8 cellular contexts compared by ENCODE assay signal in the genomic region with DNA sequence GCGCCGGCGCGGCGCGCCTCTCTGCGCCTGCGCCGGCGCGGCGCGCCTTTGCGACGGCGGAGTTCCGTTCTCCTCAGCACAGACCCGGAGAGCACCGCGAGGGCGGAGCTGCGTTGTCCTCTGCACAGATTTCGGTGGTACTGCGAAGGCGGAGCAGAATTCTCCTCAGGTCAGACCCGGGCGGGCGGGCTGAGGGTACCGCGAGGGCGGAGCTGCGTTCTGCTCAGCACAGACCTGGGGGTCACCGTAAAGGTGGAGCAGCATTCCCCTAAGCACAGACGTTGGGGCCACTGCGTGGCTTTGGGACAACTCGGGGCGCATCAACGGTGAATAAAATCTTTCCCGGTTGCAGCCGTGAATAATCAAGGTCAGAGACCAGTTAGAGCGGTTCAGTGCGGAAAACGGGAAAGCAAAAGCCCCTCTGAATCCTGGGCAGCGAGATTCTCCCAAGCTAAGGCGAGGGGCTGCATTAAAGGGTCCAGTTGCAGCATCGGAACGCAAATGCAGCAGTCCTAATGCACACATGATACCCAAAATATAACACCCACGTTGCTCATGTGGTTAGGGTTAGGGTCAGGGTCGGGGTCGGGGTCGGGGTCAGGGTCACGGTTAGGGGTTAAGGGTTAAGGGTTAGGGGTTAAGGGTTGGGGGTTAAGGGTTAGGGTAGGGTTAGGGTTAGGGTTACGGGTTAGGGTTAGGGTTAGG.
DNase-seq lines count a peak whose midpoint lies in the region; ATAC-seq and TF ChIP-seq lines count a peak whose summit lies in the region.
"Not testable (repeated sequence)": the region's sequence is repeated elsewhere in the genome, so short reads cannot be mapped to it uniquely, and the experiment has no call there.

No MANE protein-coding gene starts in this region.

- H3K9me3 Mint-ChIP-seq in CD4-positive, alpha-beta memory T cell; activated CD8-positive, alpha-beta memory T cell treated with anti-CD3 and anti-CD28 coated beads, Interleukin-2, amount 10 ng/mL, durations not matched to agents 7 days and 5 days (ENCODE audit: low read depth); central memory CD8-positive, alpha-beta T cell; stimulated activated effector memory CD8-positive, alpha-beta T cell treated with anti-CD3 and anti-CD28 coated beads, Interleukin-12 subunit alpha, Interleukin-12 subunit beta, amount 100 ng/mL, for 72 hours: not testable (repeated sequence)

- not testable (repeated sequence) for H3K27ac Mint-ChIP-seq in CD4-positive, alpha-beta memory T cell; activated CD8-positive, alpha-beta memory T cell treated with anti-CD3 and anti-CD28 coated beads, Interleukin-2, amount 10 ng/mL, durations not matched to agents 7 days and 5 days; central memory CD8-positive, alpha-beta T cell (ENCODE audit: low read depth); stimulated activated effector memory CD8-positive, alpha-beta T cell treated with anti-CD3 and anti-CD28 coated beads, Interleukin-12 subunit alpha, Interleukin-12 subunit beta, amount 100 ng/mL, for 72 hours

- CTCF ChIA-PET in CD4-positive, alpha-beta memory T cell (lab: Charles Lee; ENCODE audit: partially characterized antibody); activated CD8-positive, alpha-beta memory T cell treated with anti-CD3 and anti-CD28 coated beads, Interleukin-2, amount 10 ng/mL, durations not matched to agents 7 days and 5 days (lab: Charles Lee): not testable (repeated sequence)

- peak in 3 of 5 donors; percentile 14 to 33 (median 14) for DNase-seq in CD4-positive, alpha-beta memory T cell
- DNase-seq in HK-2 (ENCODE audit: unreplicated experiment) (peak; percentile 20), SK-N-DZ (ENCODE audit: low spot score) (peak; percentile 17), heart left ventricle (peak in 4 of 5 donors; percentile 12 to 68 (median 24)), mucosa of gallbladder (ENCODE audit: low spot score) (peak; percentile 22)
- peak; percentile 37 for DNase-seq in activated CD8-positive, alpha-beta memory T cell treated with anti-CD3 and anti-CD28 coated beads, Interleukin-2, amount 10 ng/mL, durations not matched to agents 7 days and 5 days
- peak; percentile 13 to 14 for DNase-seq in central memory CD8-positive, alpha-beta T cell (ENCODE audit: low spot score in 2 of 2)
- peak; percentile 16 to 64 for DNase-seq in stimulated activated effector memory CD8-positive, alpha-beta T cell treated with anti-CD3 and anti-CD28 coated beads, Interleukin-12 subunit alpha, Interleukin-12 subunit beta, amount 100 ng/mL, for 72 hours (ENCODE audit: low spot score in 2 of 2)

- intact Hi-C loops in CD4-positive, alpha-beta memory T cell (cut with micrococcal nuclease); heart left ventricle (cut with DNase I): not testable (repeated sequence)

- H3K4me1 Mint-ChIP-seq in CD4-positive, alpha-beta memory T cell; activated CD8-positive, alpha-beta memory T cell treated with anti-CD3 and anti-CD28 coated beads, Interleukin-2, amount 10 ng/mL, durations not matched to agents 7 days and 5 days; central memory CD8-positive, alpha-beta T cell; stimulated activated effector memory CD8-positive, alpha-beta T cell treated with anti-CD3 and anti-CD28 coated beads, Interleukin-12 subunit alpha, Interleukin-12 subunit beta, amount 100 ng/mL, for 72 hours: not testable (repeated sequence)

- not testable (repeated sequence) for ATAC-seq in activated CD8-positive, alpha-beta memory T cell treated with anti-CD3 and anti-CD28 coated beads, Interleukin-2, amount 10 ng/mL, durations not matched to agents 7 days and 5 days
- ATAC-seq in central memory CD8-positive, alpha-beta T cell (replicated peaks; ENCODE audit: extremely low read depth, poor library complexity, severe bottlenecking) = peak; percentile 40
- peak in 3 of 4 donors; percentile 42 to 95 (median 68) for ATAC-seq in heart left ventricle
- ATAC-seq in stimulated activated effector memory CD8-positive, alpha-beta T cell treated with anti-CD3 and anti-CD28 coated beads, Interleukin-12 subunit alpha, Interleukin-12 subunit beta, amount 100 ng/mL, for 72 hours = peak; percentile 40

- not testable (repeated sequence) for H3K27me3 Mint-ChIP-seq in CD4-positive, alpha-beta memory T cell; activated CD8-positive, alpha-beta memory T cell treated with anti-CD3 and anti-CD28 coated beads, Interleukin-2, amount 10 ng/mL, durations not matched to agents 7 days and 5 days; central memory CD8-positive, alpha-beta T cell

- H3K4me1 ChIP-seq in CD4-positive, alpha-beta memory T cell (ENCODE audit: insufficient read depth, low read length); heart left ventricle: not testable (repeated sequence)

- not testable (repeated sequence) for TF ChIP-seq CTCF in heart left ventricle (IDR thresholded peaks at IDR 0.05)

- not testable (repeated sequence) for H3K27ac ChIP-seq in CD4-positive, alpha-beta memory T cell (ENCODE audit: low read depth, low read length); heart left ventricle

- not testable (repeated sequence) for H3K4me3 Mint-ChIP-seq in CD4-positive, alpha-beta memory T cell; activated CD8-positive, alpha-beta memory T cell treated with anti-CD3 and anti-CD28 coated beads, Interleukin-2, amount 10 ng/mL, durations not matched to agents 7 days and 5 days; central memory CD8-positive, alpha-beta T cell; stimulated activated effector memory CD8-positive, alpha-beta T cell treated with anti-CD3 and anti-CD28 coated beads, Interleukin-12 subunit alpha, Interleukin-12 subunit beta, amount 100 ng/mL, for 72 hours

- not testable (repeated sequence) for H3K4me3 ChIP-seq in CD4-positive, alpha-beta memory T cell (ENCODE audit: low read length in 2 of 2); heart left ventricle

- 80 to 81% (median 81%) methylated on average over 52 to 53 of the region's 53 CpGs; no CpG with 5 or more reads in 1 of the 4 donors for WGBS in heart left ventricle, 4 donors

- TF ChIP-seq POLR2A in heart left ventricle (IDR thresholded peaks at IDR 0.05) = not testable (repeated sequence)

- POLR2A ChIA-PET in CD4-positive, alpha-beta memory T cell (lab: Charles Lee; ENCODE audit: partially characterized antibody) = not testable (repeated sequence)

- H3K36me3 Mint-ChIP-seq in CD4-positive, alpha-beta memory T cell; activated CD8-positive, alpha-beta memory T cell treated with anti-CD3 and anti-CD28 coated beads, Interleukin-2, amount 10 ng/mL, durations not matched to agents 7 days and 5 days; central memory CD8-positive, alpha-beta T cell (ENCODE audit: insufficient read depth); stimulated activated effector memory CD8-positive, alpha-beta T cell treated with anti-CD3 and anti-CD28 coated beads, Interleukin-12 subunit alpha, Interleukin-12 subunit beta, amount 100 ng/mL, for 72 hours: not testable (repeated sequence)

- H3K27me3 ChIP-seq in CD4-positive, alpha-beta memory T cell (ENCODE audit: insufficient read depth, low read length); heart left ventricle: not testable (repeated sequence)

- H3K9me3 ChIP-seq in CD4-positive, alpha-beta memory T cell (ENCODE audit: control insufficient read depth in 1 of 2, low read length in 2 of 2); heart left ventricle: not testable (repeated sequence)

- H3K36me3 ChIP-seq in CD4-positive, alpha-beta memory T cell (ENCODE audit: insufficient read depth, low read length); heart left ventricle: not testable (repeated sequence)
